In genomic region chr17:44808156-44808555, GRCh38 we compare ENCODE assay signal across 25 cellular contexts. TPM values are rescaled to one million over a fixed set of nuclear protein-coding genes. Genes with fewer than 3 reads are reported as not detected.
DNase-seq lines count a peak whose midpoint lies in the region; ATAC-seq, FAIRE-seq and TF ChIP-seq lines count a peak whose summit lies in the region.
"Had no signal": no experiment of that assay in that cellular context is flagged by ENCODE, and none has a peak within 500 bp of the region (broad histone marks: within the 10 kb centered on the region; RNA-seq: fewer than 3 reads in every experiment).

No MANE protein-coding gene starts in this region.

- H3K4me1 Mint-ChIP-seq in nephron progenitor cell (no peaks in the 10 kb centered on the region), mesothelial cell of epicardium (no peaks in the 10 kb centered on the region), type B pancreatic cell (ENCODE audit: unreplicated experiment) (peaks cover 4% of the 10 kb centered on the region)
- H3K4me1 Mint-ChIP-seq: CD4-positive, CD25-positive, alpha-beta regulatory T cell had no signal

- no peaks in the 10 kb centered on the region for H3K79me2 ChIP-seq in K562 (ENCODE audit: control insufficient read depth, insufficient read depth, low read length)

- DNase-seq in cardiac muscle cell (ENCODE audit: low read depth in 1 of 2, low spot score in 1 of 2) (no peak), right cardiac atrium (no peak), K562 (ENCODE audit: extremely low read depth in 1 of 4, low spot score in 3 of 4) (no peak), nephron progenitor cell (no peak), uterus (no peak), mesothelial cell of epicardium (ENCODE audit: low spot score in 2 of 2, unreplicated experiment in 2 of 2) (no peak), body of pancreas (no peak), type B pancreatic cell (ENCODE audit: extremely low spot score, unreplicated experiment) (no peak)
- DNase-seq: CD4-positive, CD25-positive, alpha-beta regulatory T cell; COR-L47; DMS79 treated with DMSO at 0.1 percent for 48 hours; KBM-7; NCI-H1092; NCI-H1436 treated with DMSO at 0.1 percent for 48 hours; NCI-H2029; NCI-H226; NCI-H774 had no signal

- no peak for ATAC-seq in right cardiac atrium
- ATAC-seq in K562: no peak
- no peak for ATAC-seq in body of pancreas
- ATAC-seq: HepG2, Right ventricle myocardium inferior had no signal

- H3K4me1 ChIP-seq in cardiac muscle cell (ENCODE audit: low read depth): peaks cover under 1% of the 10 kb centered on the region
- H3K4me1 ChIP-seq in right cardiac atrium (ENCODE audit: control insufficient read depth, insufficient read depth, low read length): peaks cover 9% of the 10 kb centered on the region
- H3K4me1 ChIP-seq in K562 (replicated peaks in 1 of 2; ENCODE audit: control insufficient read depth in 2 of 2, insufficient read depth in 2 of 2, low read length in 2 of 2): no peaks in the 10 kb centered on the region; a peak in 1 of 5 replicates
- peaks cover 0 to 15% of the 10 kb centered on the region in 2 donors for H3K4me1 ChIP-seq in uterus
- no peaks in the 10 kb centered on the region for H3K4me1 ChIP-seq in body of pancreas
- H3K4me1 ChIP-seq: SJSA1 had no signal

- 83% methylated on average over 4 of the region's 4 CpGs for WGBS in right cardiac atrium
- 0% methylated on average over 4 of the region's 4 CpGs for WGBS in K562 (ENCODE audit: insufficient coverage, low coverage, missing lambda C conversion rate)
- 73 to 92% methylated on average over 3 to 4 of the region's 4 CpGs for WGBS in body of pancreas, 2 donors

- peak overlapping the region; percentile 76 for H3K27ac Mint-ChIP-seq in nephron progenitor cell
- no peak overlapping the region for H3K27ac Mint-ChIP-seq in mesothelial cell of epicardium
- H3K27ac Mint-ChIP-seq in type B pancreatic cell: no peak overlapping the region
- H3K27ac Mint-ChIP-seq: CD4-positive, CD25-positive, alpha-beta regulatory T cell had no signal

- H3K9ac ChIP-seq in K562 (ENCODE audit: insufficient read depth in 1 of 2, low read depth in 2 of 2, low read length in 2 of 2): no peak overlapping the region

- no peak for TF ChIP-seq RAD21 in K562 (CRISPR knock-in tag; conservative IDR thresholded peaks at IDR 0.05 in 1 of 2, IDR thresholded peaks at IDR 0.05 in 1 of 2)

- H3K27me3 Mint-ChIP-seq in nephron progenitor cell (ENCODE audit: low read depth, poor library complexity): no peaks in the 10 kb centered on the region
- H3K27me3 Mint-ChIP-seq in mesothelial cell of epicardium (ENCODE audit: low read depth): no peaks in the 10 kb centered on the region
- no peaks in the 10 kb centered on the region for H3K27me3 Mint-ChIP-seq in type B pancreatic cell

- FAIRE-seq in K562 (lab: Jason Lieb, UNC): no peak
- FAIRE-seq: HepG2 had no signal

- H3K4me3 ChIP-seq in cardiac muscle cell (no peak overlapping the region), right cardiac atrium (ENCODE audit: low read length) (no peak overlapping the region), K562 (no peak overlapping the region), uterus (no peak overlapping the region), body of pancreas (no peak overlapping the region)
- H3K4me3 ChIP-seq: SJSA1 had no signal

- no peaks in the 10 kb centered on the region for H3K9me1 ChIP-seq in K562 (ENCODE audit: control insufficient read depth, insufficient read depth, low read length)

- H2AFZ ChIP-seq in K562 (ENCODE audit: low read depth, low read length): no peak overlapping the region

- in situ Hi-C loops in K562 (cut with MboI): no loop called here

- TF ChIP-seq EP300 in K562 (IDR thresholded peaks at IDR 0.05; ENCODE audit: low read length): no peak

- H3K36me3 ChIP-seq in cardiac muscle cell (peaks cover 19% of the 10 kb centered on the region), K562 (ENCODE audit: control insufficient read depth, insufficient read depth, low read length) (no peaks in the 10 kb centered on the region), uterus (no peaks in the 10 kb centered on the region), body of pancreas (replicated peaks in 1 of 2; ENCODE audit: insufficient read depth in 1 of 2, low read depth in 2 of 2) (no peaks in the 10 kb centered on the region)

- no TSS peak for BruUV-seq in K562 (replicated peaks; lab: Mats Ljungman, UMichigan)

- H3K9me3 ChIP-seq in cardiac muscle cell (ENCODE audit: low read depth) (no peaks in the 10 kb centered on the region), right cardiac atrium (ENCODE audit: control insufficient read depth, low read length) (no peaks in the 10 kb centered on the region), K562 (replicated peaks; ENCODE audit: control insufficient read depth, insufficient read depth, low read depth, low read length) (no peaks in the 10 kb centered on the region), uterus (no peaks in the 10 kb centered on the region), body of pancreas (no peaks in the 10 kb centered on the region)
- H3K9me3 ChIP-seq: SJSA1 had no signal

- CTCF ChIA-PET in K562 (lab: Yijun Ruan, JAX; ENCODE audit: low intra/inter-chr PET ratio): no interaction called here

- H3K27me3 ChIP-seq in cardiac muscle cell: no peaks in the 10 kb centered on the region
- no peaks in the 10 kb centered on the region for H3K27me3 ChIP-seq in right cardiac atrium (ENCODE audit: control insufficient read depth, insufficient read depth)
- H3K27me3 ChIP-seq in K562 (ENCODE audit: control insufficient read depth in 2 of 2, insufficient read depth in 2 of 2, low read length in 2 of 2): peaks cover 48 to 68% of the 10 kb centered on the region in 2 experiments
- H3K27me3 ChIP-seq in uterus: no peaks in the 10 kb centered on the region
- H3K27me3 ChIP-seq in body of pancreas: no peaks in the 10 kb centered on the region
- H3K27me3 ChIP-seq: SJSA1 had no signal

- POLR2A ChIA-PET in K562 (lab: Yijun Ruan, JAX): interaction anchor here (0.6 to 1.2 kb wide), 2 partner anchors 13 to 1156 kb away, joined by 3 read pairs; no protein-coding TSS in a partner anchor

- no peaks in the 10 kb centered on the region for H4K20me1 ChIP-seq in K562 (replicated peaks; ENCODE audit: control insufficient read depth, insufficient read depth, low read length)

- H3K27ac ChIP-seq in cardiac muscle cell: peak overlapping the region; percentile 28
- H3K27ac ChIP-seq in right cardiac atrium (ENCODE audit: low read length): no peak overlapping the region
- no peak overlapping the region for H3K27ac ChIP-seq in K562 (ENCODE audit: extremely low read depth, low read depth, low read length)
- peak overlapping the region; percentile 53 to 98 for H3K27ac ChIP-seq in uterus
- no peak overlapping the region for H3K27ac ChIP-seq in body of pancreas
- H3K27ac ChIP-seq: HL-60, SJSA1 had no signal

- H3K4me2 ChIP-seq in K562 (ENCODE audit: insufficient read depth, low read length): no peak overlapping the region

- peaks cover 73% of the 10 kb centered on the region for H3K36me3 Mint-ChIP-seq in nephron progenitor cell (ENCODE audit: low read depth)
- H3K36me3 Mint-ChIP-seq in mesothelial cell of epicardium: peaks cover 13% of the 10 kb centered on the region
- H3K36me3 Mint-ChIP-seq in type B pancreatic cell: peaks cover 10% of the 10 kb centered on the region
- H3K36me3 Mint-ChIP-seq: CD4-positive, CD25-positive, alpha-beta regulatory T cell had no signal

- TF ChIP-seq CTCF in cardiac muscle cell (IDR thresholded peaks at IDR 0.05; ENCODE audit: low read depth, low read length) (no peak), K562 (IDR thresholded peaks at IDR 0.05 in 2 of 3, conservative IDR thresholded peaks at IDR 0.05 in 1 of 3; ENCODE audit: insufficient read depth in 2 of 3, low read depth in 1 of 3, low read length in 3 of 3) (no peak), nephron progenitor cell (IDR thresholded peaks at IDR 0.05) (no peak), uterus (IDR thresholded peaks at IDR 0.05) (no peak), mesothelial cell of epicardium (IDR thresholded peaks at IDR 0.05; ENCODE audit: unreplicated experiment) (no peak), body of pancreas (IDR thresholded peaks at IDR 0.05) (no peak), type B pancreatic cell (conservative IDR thresholded peaks at IDR 0.05) (no peak)

- H3K9me3 Mint-ChIP-seq in nephron progenitor cell: no peaks in the 10 kb centered on the region
- no peaks in the 10 kb centered on the region for H3K9me3 Mint-ChIP-seq in mesothelial cell of epicardium
- H3K9me3 Mint-ChIP-seq in type B pancreatic cell: no peaks in the 10 kb centered on the region

- TF ChIP-seq POLR2A in K562 (conservative IDR thresholded peaks at IDR 0.05) (no peak), uterus (IDR thresholded peaks at IDR 0.05) (no peak), body of pancreas (IDR thresholded peaks at IDR 0.05) (no peak)

- no peak overlapping the region for H3K4me3 Mint-ChIP-seq in nephron progenitor cell
- no peak overlapping the region for H3K4me3 Mint-ChIP-seq in mesothelial cell of epicardium
- no peak overlapping the region for H3K4me3 Mint-ChIP-seq in type B pancreatic cell
- H3K4me3 Mint-ChIP-seq: CD4-positive, CD25-positive, alpha-beta regulatory T cell had no signal

- intact Hi-C loops in right cardiac atrium (cut with DNase I) (no loop called here), K562 (cut with micrococcal nuclease) (no loop called here), uterus (cut with DNase I; ENCODE audit: low total_unique reads) (no loop called here), body of pancreas (cut with DNase I) (no loop called here)

RNA-seq across cellular contexts. Expression of gene GJC1, which starts 21.9 kb away (rescaled TPM):
- total RNA-seq in cardiac muscle cell (25.8 and 37.3 TPM in 2 replicates), right cardiac atrium (10 to 100 TPM; 35.2 to 64.0 (median 48.5) TPM), K562 (2014; rRNA removed) (0.05 and 0.61 TPM in 2 replicates), K562 (2014; rRNA removed; fragmentation: Illumina TruSeq; extraction: Trizol) (0.15 and 0.19 TPM in 2 replicates), K562 (2015; rRNA removed; fragmentation: Illumina TruSeq; extraction: Trizol) (0.04 TPM in 2 replicates), K562 (2021) (0.33 and 0.58 TPM in 2 replicates), uterus (10 to 100 TPM; 10.6 to 79.4 (median 50.2) TPM), mesothelial cell of epicardium (54.5 to 57.1 TPM (median 54.8 TPM) in 3 replicates), body of pancreas (1 to 10 TPM; 1.6 to 2.6 TPM), type B pancreatic cell (ENCODE audit: low replicate concordance) (20.2 and 62.6 TPM in 2 replicates)
- polyA plus RNA-seq in cardiac muscle cell (14.8 and 27.0 TPM in 2 replicates), right cardiac atrium (20.8 TPM), K562 (2011; rRNA removed) (0.66 and 1.4 TPM in 2 replicates), K562 (2014; fragmentation: Illumina TruSeq; extraction: Trizol) (0.18 and 0.28 TPM in 2 replicates), K562 (2014; fragmentation: Nextera tagmentation; extraction: Ambion mirVana) (under 1 TPM in 1 of 2 experiments, not detected in 1; 0.17 TPM), K562 (2014; rRNA removed) (0.04 and 0.20 TPM in 2 replicates)
- 1.8 and 2.2 TPM in 2 replicates for total RNA-seq in K562 (2011; cell fraction: chromatin; rRNA removed; ENCODE audit: low replicate concordance)
- total RNA-seq in K562 (2011; cell fraction: nucleolus; rRNA removed): 0.67 and 0.79 TPM in 2 replicates
- 1.0 and 3.1 TPM in 2 replicates for total RNA-seq in K562 (2011; cell fraction: nucleoplasm; rRNA removed)
- polyA plus RNA-seq in K562 (2011; cell fraction: cytosol; rRNA removed): 0.62 and 0.97 TPM in 2 replicates
- polyA plus RNA-seq in K562 (2011; cell fraction: nucleus; rRNA removed): 0.31 and 0.67 TPM in 2 replicates
- polyA plus RNA-seq in K562 (2012): 0.10 and 0.15 TPM in 2 replicates
- polyA minus RNA-seq in K562 (2011; rRNA and poly(A)+ RNA removed): 0.54 and 2.7 TPM in 2 replicates
- 0.18 and 0.76 TPM in 2 replicates for polyA minus RNA-seq in K562 (2011; cell fraction: cytosol; rRNA and poly(A)+ RNA removed)
- 0.22 and 0.27 TPM in 2 replicates for polyA minus RNA-seq in K562 (2011; cell fraction: nucleus; rRNA and poly(A)+ RNA removed)
- total RNA-seq: CD4-positive, CD25-positive, alpha-beta regulatory T cell; HT-29 had no signal
- polyA plus RNA-seq: CD4-positive, CD25-positive, alpha-beta regulatory T cell had no signal

RNA-seq across cellular contexts. Expression of gene HIGD1B, which starts 39.5 kb away (rescaled TPM):
- not detected in 2 replicates for total RNA-seq in cardiac muscle cell
- polyA plus RNA-seq in cardiac muscle cell: 0.55 TPM in 1 of 2 replicates, not detected in the other
- total RNA-seq in right cardiac atrium: 1 to 10 TPM; 1.6 to 5.5 (median 3.6) TPM
- polyA plus RNA-seq in right cardiac atrium: 10.3 TPM
- not detected in 2 replicates for total RNA-seq in K562 (2011; cell fraction: chromatin; rRNA removed; ENCODE audit: low replicate concordance)
- not detected in 2 replicates for total RNA-seq in K562 (2011; cell fraction: nucleolus; rRNA removed)
- not detected in 2 replicates for total RNA-seq in K562 (2011; cell fraction: nucleoplasm; rRNA removed)
- total RNA-seq in K562 (2014; rRNA removed): not detected in 2 replicates
- not detected in 2 replicates for total RNA-seq in K562 (2014; rRNA removed; fragmentation: Illumina TruSeq; extraction: Trizol)
- not detected in 2 replicates for total RNA-seq in K562 (2015; rRNA removed; fragmentation: Illumina TruSeq; extraction: Trizol)
- total RNA-seq in K562 (2021): not detected in 2 replicates
- not detected in 2 replicates for polyA plus RNA-seq in K562 (2011; rRNA removed)
- not detected in 2 replicates for polyA plus RNA-seq in K562 (2011; cell fraction: cytosol; rRNA removed)
- polyA plus RNA-seq in K562 (2011; cell fraction: nucleus; rRNA removed): not detected in 2 replicates
- polyA plus RNA-seq in K562 (2012): 0.22 TPM in 1 of 2 replicates, not detected in the other
- not detected in 2 replicates for polyA plus RNA-seq in K562 (2014; fragmentation: Illumina TruSeq; extraction: Trizol)
- polyA plus RNA-seq in K562 (2014; fragmentation: Nextera tagmentation; extraction: Ambion mirVana): not detected
- not detected in 2 replicates for polyA plus RNA-seq in K562 (2014; rRNA removed)
- not detected in 2 replicates for polyA minus RNA-seq in K562 (2011; rRNA and poly(A)+ RNA removed)
- not detected in 2 replicates for polyA minus RNA-seq in K562 (2011; cell fraction: cytosol; rRNA and poly(A)+ RNA removed)
- not detected in 2 replicates for polyA minus RNA-seq in K562 (2011; cell fraction: nucleus; rRNA and poly(A)+ RNA removed)
- total RNA-seq in uterus: 1 to 10 TPM in 2 of 4 donors, not detected in 2; 2.7 to 8.8 TPM
- total RNA-seq in mesothelial cell of epicardium: 0.57 TPM in 1 of 3 replicates, not detected in the others
- 1 to 10 TPM in 1 of 2 donors, not detected in 1; 9.6 TPM for total RNA-seq in body of pancreas
- not detected in 2 replicates for total RNA-seq in type B pancreatic cell (ENCODE audit: low replicate concordance)
- total RNA-seq: A172; CD4-positive, CD25-positive, alpha-beta regulatory T cell; H7; HepG2; HT-29; SJSA1 had no signal
- polyA plus RNA-seq: AG04450; CD4-positive, CD25-positive, alpha-beta regulatory T cell; HepG2 had no signal

RNA-seq across cellular contexts. Expression of gene ADAM11, which starts 49.4 kb away (rescaled TPM):
- 72.3 and 116 TPM in 2 replicates for total RNA-seq in cardiac muscle cell
- 22.3 and 29.1 TPM in 2 replicates for polyA plus RNA-seq in cardiac muscle cell
- total RNA-seq in right cardiac atrium: 10 to 100 TPM in 3 of 4 donors, 1 to 10 TPM in 1; 9.5 to 43.3 (median 34.0) TPM
- polyA plus RNA-seq in right cardiac atrium: 21.5 TPM
- total RNA-seq in K562 (2011; cell fraction: chromatin; rRNA removed; ENCODE audit: low replicate concordance): 1.0 and 1.4 TPM in 2 replicates
- 1.6 and 2.0 TPM in 2 replicates for total RNA-seq in K562 (2011; cell fraction: nucleolus; rRNA removed)
- total RNA-seq in K562 (2011; cell fraction: nucleoplasm; rRNA removed): 0.22 and 0.76 TPM in 2 replicates
- 0.14 and 0.41 TPM in 2 replicates for total RNA-seq in K562 (2014; rRNA removed)
- not detected in 2 replicates for total RNA-seq in K562 (2014; rRNA removed; fragmentation: Illumina TruSeq; extraction: Trizol)
- 0.04 TPM in 2 replicates for total RNA-seq in K562 (2015; rRNA removed; fragmentation: Illumina TruSeq; extraction: Trizol)
- total RNA-seq in K562 (2021): 0.18 and 0.31 TPM in 2 replicates
- polyA plus RNA-seq in K562 (2011; rRNA removed): 0.15 and 0.23 TPM in 2 replicates
- polyA plus RNA-seq in K562 (2011; cell fraction: cytosol; rRNA removed): 0.13 and 0.16 TPM in 2 replicates
- polyA plus RNA-seq in K562 (2011; cell fraction: nucleus; rRNA removed): 1.7 and 1.8 TPM in 2 replicates
- 0.22 and 0.30 TPM in 2 replicates for polyA plus RNA-seq in K562 (2012)
- 0.08 and 0.10 TPM in 2 replicates for polyA plus RNA-seq in K562 (2014; fragmentation: Illumina TruSeq; extraction: Trizol)
- under 1 TPM in 1 of 2 experiments, not detected in 1; 0.01 TPM for polyA plus RNA-seq in K562 (2014; fragmentation: Nextera tagmentation; extraction: Ambion mirVana)
- 0.17 and 0.84 TPM in 2 replicates for polyA plus RNA-seq in K562 (2014; rRNA removed)
- polyA minus RNA-seq in K562 (2011; rRNA and poly(A)+ RNA removed): 0.06 and 0.39 TPM in 2 replicates
- polyA minus RNA-seq in K562 (2011; cell fraction: cytosol; rRNA and poly(A)+ RNA removed): not detected in 2 replicates
- polyA minus RNA-seq in K562 (2011; cell fraction: nucleus; rRNA and poly(A)+ RNA removed): 0.27 and 0.44 TPM in 2 replicates
- total RNA-seq in uterus: 1 to 10 TPM; 1.2 to 5.5 (median 2.1) TPM
- total RNA-seq in mesothelial cell of epicardium: 8.5 to 10.1 TPM (median 9.2 TPM) in 3 replicates
- under 1 TPM; under 0.01 TPM for total RNA-seq in body of pancreas
- 4.6 and 4.7 TPM in 2 replicates for total RNA-seq in type B pancreatic cell (ENCODE audit: low replicate concordance)

Comparison
In these comparisons a context has a peak if more than half of its experiments do, and no peak if none do; other contexts are left out.
1. H3K27ac ChIP-seq: peak in cardiac muscle cell (single experiment) and uterus (2 of 2); none in right cardiac atrium (single experiment), K562 (single experiment) and body of pancreas (0 of 4).